ENCODE assay signal across 29 cellular contexts in genomic region chr6:157260735-157261134, GRCh38.
"Had no signal": no experiment of that assay in that cellular context is flagged by ENCODE, and none has a peak within 500 bp of the region (broad histone marks: within the 10 kb centered on the region; RNA-seq: fewer than 3 reads in every experiment).

No MANE protein-coding gene starts in this region.

- H3K9me3 ChIP-seq: left lung, testis had no signal

- H3K4me2 ChIP-seq: hepatocyte had no signal

- H3K9me3 Mint-ChIP-seq: activated naive CD4-positive, alpha-beta T cell treated with anti-CD3 and anti-CD28 coated beads, Interleukin-2, amount 10 ng/mL, durations not matched to agents 7 days and 5 days; activated T-cell treated with anti-CD3 and anti-CD28 coated beads, Interleukin-2, amount 50 U/mL, for 24 hours; activated T-helper 2 cell treated with anti-CD3 and anti-CD28 coated beads, Interferon-gamma antibody, Interleukin-2, Interleukin-4, amounts not matched to agents 10 μg/mL and 5 μg/mL and 100 μg/mL, durations not matched to agents 14 hours and 24 hours and 36 hours; brain; dendritic cell treated with granulocyte-macrophage colony-stimulating factor and Interleukin-4, amounts not matched to agents 40 ng/mL and 50 ng/mL, for 4 days; immature natural killer cell; naive thymus-derived CD4-positive, alpha-beta T cell; neural crest cell; type B pancreatic cell; WTC11 had no signal

- H3K36me3 Mint-ChIP-seq: activated naive CD4-positive, alpha-beta T cell treated with anti-CD3 and anti-CD28 coated beads, Interleukin-2, amount 10 ng/mL, durations not matched to agents 7 days and 5 days; brain; immature natural killer cell; naive thymus-derived CD4-positive, alpha-beta T cell; type B pancreatic cell; WTC11 had no signal

- DNase-seq: activated CD8-positive, alpha-beta memory T cell treated with anti-CD3 and anti-CD28 coated beads for 24 hours; activated CD8-positive, alpha-beta memory T cell treated with anti-CD3 and anti-CD28 coated beads, Interleukin-2, amount 50 U/mL, for 4 hours; activated naive CD4-positive, alpha-beta T cell treated with anti-CD3 and anti-CD28 coated beads, Interleukin-2, amount 10 ng/mL, durations not matched to agents 7 days and 5 days; activated T-cell treated with anti-CD3 and anti-CD28 coated beads, Interleukin-2, amount 50 U/mL, for 24 hours; anterior cingulate cortex; caudate nucleus; effector CD4-positive, alpha-beta T cell; erythroblast; glutamatergic neuron; immature natural killer cell; kidney glomerular epithelial cell; left lung; naive thymus-derived CD4-positive, alpha-beta T cell; occipital lobe; retina; stimulated activated CD4-positive, alpha-beta T cell treated with anti-CD3 and anti-CD28 coated beads, Interleukin-4, amount 100 ng/mL, for 1 hour; stimulated activated naive CD4-positive, alpha-beta T cell; T1000; testis had no signal

- FAIRE-seq: endometrium, frontal cortex had no signal

- H3K4me1 Mint-ChIP-seq: activated naive CD4-positive, alpha-beta T cell treated with anti-CD3 and anti-CD28 coated beads, Interleukin-2, amount 10 ng/mL, durations not matched to agents 7 days and 5 days; neural crest cell; WTC11 had no signal

- ATAC-seq: left lung; naive thymus-derived CD4-positive, alpha-beta T cell; WTC11 had no signal

- H3K36me3 ChIP-seq: left lung had no signal

- H3K27ac Mint-ChIP-seq: activated naive CD4-positive, alpha-beta T cell treated with anti-CD3 and anti-CD28 coated beads, Interleukin-2, amount 10 ng/mL, durations not matched to agents 7 days and 5 days; activated T-cell treated with anti-CD3 and anti-CD28 coated beads, Interleukin-2, amount 50 U/mL, for 24 hours; activated T-helper 2 cell treated with anti-CD3 and anti-CD28 coated beads, Interferon-gamma antibody, Interleukin-2, Interleukin-4, amounts not matched to agents 10 μg/mL and 5 μg/mL and 100 μg/mL, durations not matched to agents 14 hours and 24 hours and 36 hours; brain; dendritic cell treated with granulocyte-macrophage colony-stimulating factor and Interleukin-4, amounts not matched to agents 40 ng/mL and 50 ng/mL, for 4 days; immature natural killer cell; type B pancreatic cell; WTC11 had no signal

- H3K4me3 Mint-ChIP-seq: activated naive CD4-positive, alpha-beta T cell treated with anti-CD3 and anti-CD28 coated beads, Interleukin-2, amount 10 ng/mL, durations not matched to agents 7 days and 5 days; activated T-cell treated with anti-CD3 and anti-CD28 coated beads, Interleukin-2, amount 50 U/mL, for 24 hours; brain; dendritic cell treated with granulocyte-macrophage colony-stimulating factor and Interleukin-4, amounts not matched to agents 40 ng/mL and 50 ng/mL, for 4 days; naive thymus-derived CD4-positive, alpha-beta T cell; neural crest cell; type B pancreatic cell; WTC11 had no signal

- H3K79me2 ChIP-seq: hepatocyte had no signal

- H3K27me3 ChIP-seq: hepatocyte, left lung, testis had no signal

- H3K27ac ChIP-seq: hepatocyte, left lung, testis had no signal

- H3K27me3 Mint-ChIP-seq: activated T-cell treated with anti-CD3 and anti-CD28 coated beads, Interleukin-2, amount 50 U/mL, for 24 hours; brain; type B pancreatic cell had no signal

- H3K4me3 ChIP-seq: hepatocyte, left lung, lung, testis had no signal

- H2AFZ ChIP-seq: hepatocyte had no signal
